21 cellular contexts compared by ENCODE assay signal in genomic region chr18:70382992-70383717, GRCh38.
"Had no signal": no experiment of that assay in that cellular context is flagged by ENCODE, and none has a peak within 500 bp of the region (broad histone marks: within the 10 kb centered on the region; RNA-seq: fewer than 3 reads in every experiment).

No MANE protein-coding gene starts in this region.

- H3K27ac Mint-ChIP-seq: activated CD4-positive, alpha-beta memory T cell treated with anti-CD3 and anti-CD28 coated beads for 36 hours; activated CD4-positive, alpha-beta T cell treated with anti-CD3 and anti-CD28 coated beads for 36 hours; activated CD8-positive, alpha-beta memory T cell treated with anti-CD3 and anti-CD28 coated beads, Interleukin-2, amount 10 ng/mL, durations not matched to agents 7 days and 5 days; activated naive CD4-positive, alpha-beta T cell treated with anti-CD3 and anti-CD28 coated beads for 36 hours; activated naive CD8-positive, alpha-beta T cell treated with anti-CD3 and anti-CD28 coated beads, Interleukin-2, amount 50 U/mL, for 24 hours; activated T-helper 2 cell treated with anti-CD3 and anti-CD28 coated beads, Interferon-gamma antibody, Interleukin-2, Interleukin-4, amounts not matched to agents 10 μg/mL and 5 μg/mL and 100 μg/mL, durations not matched to agents 14 hours and 24 hours and 36 hours; natural killer cell had no signal

- H3K9me3 Mint-ChIP-seq: activated CD4-positive, alpha-beta memory T cell treated with anti-CD3 and anti-CD28 coated beads for 36 hours; activated naive CD4-positive, alpha-beta T cell treated with anti-CD3 and anti-CD28 coated beads for 36 hours; activated naive CD8-positive, alpha-beta T cell treated with anti-CD3 and anti-CD28 coated beads, Interleukin-2, amount 50 U/mL, for 24 hours; activated T-helper 2 cell treated with anti-CD3 and anti-CD28 coated beads, Interferon-gamma antibody, Interleukin-2, Interleukin-4, amounts not matched to agents 10 μg/mL and 5 μg/mL and 100 μg/mL, durations not matched to agents 14 hours and 24 hours and 36 hours; natural killer cell had no signal

- H3K9me3 ChIP-seq: esophagus squamous epithelium, transverse colon had no signal

- H3K4me3 Mint-ChIP-seq: activated CD4-positive, alpha-beta memory T cell treated with anti-CD3 and anti-CD28 coated beads for 36 hours; activated CD4-positive, alpha-beta T cell treated with anti-CD3 and anti-CD28 coated beads for 36 hours; activated CD8-positive, alpha-beta memory T cell treated with anti-CD3 and anti-CD28 coated beads, Interleukin-2, amount 10 ng/mL, durations not matched to agents 7 days and 5 days; activated naive CD4-positive, alpha-beta T cell treated with anti-CD3 and anti-CD28 coated beads for 36 hours; activated naive CD8-positive, alpha-beta T cell treated with anti-CD3 and anti-CD28 coated beads, Interleukin-2, amount 50 U/mL, for 24 hours; natural killer cell had no signal

- H3K4me1 Mint-ChIP-seq: activated CD4-positive, alpha-beta T cell treated with anti-CD3 and anti-CD28 coated beads for 36 hours; activated naive CD8-positive, alpha-beta T cell treated with anti-CD3 and anti-CD28 coated beads, Interleukin-2, amount 50 U/mL, for 24 hours; natural killer cell had no signal

- H3K4me3 ChIP-seq: cardiac muscle cell, esophagus squamous epithelium, skin epidermis, transverse colon had no signal

- H3K27me3 Mint-ChIP-seq: activated CD4-positive, alpha-beta memory T cell treated with anti-CD3 and anti-CD28 coated beads for 36 hours; activated CD4-positive, alpha-beta T cell treated with anti-CD3 and anti-CD28 coated beads for 36 hours; activated CD8-positive, alpha-beta memory T cell treated with anti-CD3 and anti-CD28 coated beads, Interleukin-2, amount 10 ng/mL, durations not matched to agents 7 days and 5 days; activated naive CD8-positive, alpha-beta T cell treated with anti-CD3 and anti-CD28 coated beads, Interleukin-2, amount 50 U/mL, for 24 hours had no signal

- H3K36me3 Mint-ChIP-seq: activated CD4-positive, alpha-beta memory T cell treated with anti-CD3 and anti-CD28 coated beads for 36 hours; activated CD8-positive, alpha-beta memory T cell treated with anti-CD3 and anti-CD28 coated beads, Interleukin-2, amount 10 ng/mL, durations not matched to agents 7 days and 5 days; natural killer cell had no signal

- ATAC-seq: activated CD4-positive, alpha-beta T cell treated with anti-CD3 and anti-CD28 coated beads for 36 hours; activated CD8-positive, alpha-beta memory T cell treated with anti-CD3 and anti-CD28 coated beads, Interleukin-2, amount 10 ng/mL, durations not matched to agents 7 days and 5 days; left ventricle myocardium superior; natural killer cell had no signal

- FAIRE-seq: colon, kidney had no signal

- H3K27ac ChIP-seq: esophagus squamous epithelium had no signal

- H3K36me3 ChIP-seq: cardiac muscle cell, esophagus squamous epithelium, transverse colon had no signal

- DNase-seq: activated CD4-positive, alpha-beta memory T cell treated with anti-CD3 and anti-CD28 coated beads for 36 hours; activated CD4-positive, alpha-beta T cell treated with anti-CD3 and anti-CD28 coated beads for 36 hours; activated CD8-positive, alpha-beta memory T cell treated with anti-CD3 and anti-CD28 coated beads, Interleukin-2, amount 10 ng/mL, durations not matched to agents 7 days and 5 days; activated naive CD4-positive, alpha-beta T cell treated with anti-CD3 and anti-CD28 coated beads for 36 hours; activated naive CD8-positive, alpha-beta T cell treated with anti-CD3 and anti-CD28 coated beads, Interleukin-2, amount 50 U/mL, for 24 hours; activated T-cell treated with anti-CD3 and anti-CD28 coated beads, Interleukin-2, amount 50 U/mL, for 1 hour; effector CD4-positive, alpha-beta T cell; esophagus squamous epithelium; hippocampal formation; kidney; left ventricle myocardium superior; mesendoderm; natural killer cell; stimulated activated CD4-positive, alpha-beta T cell treated with anti-CD3 and anti-CD28 coated beads, Interleukin-15, amount 100 ng/mL, for 24 hours; stimulated activated CD4-positive, alpha-beta T cell treated with anti-CD3 and anti-CD28 coated beads, Interleukin-4, amount 100 ng/mL, for 24 hours; stimulated activated naive CD4-positive, alpha-beta T cell; transverse colon had no signal

- H3K27me3 ChIP-seq: cardiac muscle cell, esophagus squamous epithelium, transverse colon had no signal
